9 cellular contexts compared by ENCODE assay signal in the genomic region with DNA sequence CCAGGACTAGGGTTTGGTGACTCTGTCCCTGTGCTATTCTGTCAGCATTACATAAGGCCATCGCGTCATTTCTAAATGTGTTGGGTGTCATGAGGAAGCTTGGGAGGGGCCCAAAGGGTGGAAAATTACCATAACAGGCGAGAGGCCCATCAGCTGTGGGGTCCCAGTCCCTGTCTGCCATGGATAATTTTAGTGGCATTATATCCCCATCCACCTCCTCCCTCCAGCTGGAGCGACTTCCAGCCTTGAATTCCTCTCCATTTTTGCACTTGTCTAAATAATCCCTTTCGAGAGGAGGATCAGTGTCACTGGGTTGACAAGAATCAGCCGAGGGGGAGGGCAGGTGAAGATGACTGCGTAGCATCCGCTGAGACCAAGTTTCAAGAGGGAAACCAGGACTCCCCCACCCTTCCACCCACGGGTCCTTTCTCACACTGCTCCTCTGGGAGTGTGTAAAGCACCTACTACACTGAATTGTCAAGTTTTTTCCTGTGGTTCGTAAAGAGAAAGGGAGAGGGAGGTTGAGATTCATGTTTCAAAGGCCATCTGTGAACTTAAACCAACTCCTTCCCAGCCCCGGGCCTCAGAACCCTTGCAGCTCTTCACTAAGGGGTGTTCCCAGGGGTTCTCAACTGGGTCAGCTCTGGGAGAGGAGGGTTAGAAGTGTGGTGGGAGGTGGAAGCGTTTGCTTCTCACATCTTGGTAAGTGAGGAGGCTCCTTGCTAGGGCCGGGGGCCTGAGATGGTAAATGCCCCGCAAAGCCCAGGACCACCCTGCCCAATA. TPM values are rescaled to one million over a fixed set of nuclear protein-coding genes. Genes with fewer than 3 reads are reported as not detected.
DNase-seq lines count a peak whose midpoint lies in the region; ATAC-seq, FAIRE-seq and TF ChIP-seq lines count a peak whose summit lies in the region.
"Had no signal": no experiment of that assay in that cellular context is flagged by ENCODE, and none has a peak within 500 bp of the region (broad histone marks: within the 10 kb centered on the region; RNA-seq: fewer than 3 reads in every experiment).

No MANE protein-coding gene starts in this region.

- H3K4me1 ChIP-seq in esophagus (ENCODE audit: control insufficient read depth in 2 of 2, insufficient read depth in 2 of 2, low read length in 1 of 2) (peaks cover 2 to 12% of the 10 kb centered on the region in 2 donors), small intestine (ENCODE audit: control insufficient read depth in 2 of 2, insufficient read depth in 1 of 2, low read depth in 1 of 2, low read length in 1 of 2) (no peaks in the 10 kb centered on the region)

- TF ChIP-seq CTCF in GM10266 (IDR thresholded peaks at IDR 0.05; ENCODE audit: control insufficient read depth, insufficient read depth, low read depth, missing control alignments): no peak

- 79 to 85% methylated on average over 14 of the region's 14 CpGs for WGBS in esophagus, 2 donors
- WGBS in small intestine, 3 donors: 74 to 86% (median 77%) methylated on average over 14 of the region's 14 CpGs

- H3K27me3 ChIP-seq in esophagus (ENCODE audit: control insufficient read depth in 1 of 2, insufficient read depth in 2 of 2, low read length in 2 of 2) (no peaks in the 10 kb centered on the region), small intestine (ENCODE audit: control insufficient read depth in 2 of 2, insufficient read depth in 2 of 2, low read length in 2 of 2) (no peaks in the 10 kb centered on the region)

- FAIRE-seq in small intestine (lab: Jason Lieb, UNC): no peak

- ATAC-seq in GM19351 (IDR thresholded peaks at IDR 0.05; ENCODE audit: unreplicated experiment) (peak; percentile 81), HG03045 (IDR thresholded peaks at IDR 0.05; ENCODE audit: unreplicated experiment) (peak; percentile 70)

- DNase-seq in GM10266 (ENCODE audit: extremely low spot score) (peak; percentile 74), SK-N-DZ (ENCODE audit: low spot score) (no peak), small intestine (no peak), SKM-1 treated with dmso at 0.1 percent for 144 hours (lab: John Stamatoyannopoulos, UW; ENCODE audit: unreplicated experiment) (no peak)
- no peak for DNase-seq in NK-92 treated with Interleukin-12 subunit alpha and Interleukin-12 subunit beta, amount 100 ng/mL, for 24 hours (lab: John Stamatoyannopoulos, UW)

- H3K4me3 ChIP-seq in esophagus (ENCODE audit: low read depth in 1 of 2, low read length in 2 of 2) (no peak overlapping the region), small intestine (ENCODE audit: low read depth in 1 of 2, low read length in 2 of 2) (no peak overlapping the region)
- H3K4me3 ChIP-seq: thoracic aorta had no signal

- peak overlapping the region; percentile 15 to 31 for H3K27ac ChIP-seq in esophagus (ENCODE audit: low read depth in 2 of 2, low read length in 1 of 2)
- no peak overlapping the region for H3K27ac ChIP-seq in small intestine (ENCODE audit: low read depth in 1 of 2, low read length in 1 of 2)
- H3K27ac ChIP-seq: thoracic aorta had no signal

- H3K9me3 ChIP-seq in esophagus (ENCODE audit: control insufficient read depth in 2 of 2, insufficient read depth in 1 of 2, low read depth in 1 of 2, low read length in 1 of 2) (no peaks in the 10 kb centered on the region), small intestine (ENCODE audit: control insufficient read depth, low read depth) (no peaks in the 10 kb centered on the region)
- H3K9me3 ChIP-seq: thoracic aorta had no signal

- H3K36me3 ChIP-seq in esophagus (ENCODE audit: control insufficient read depth in 2 of 2, insufficient read depth in 2 of 2, low read length in 1 of 2): no peaks in the 10 kb centered on the region
- H3K36me3 ChIP-seq in small intestine (ENCODE audit: control insufficient read depth in 2 of 2, insufficient read depth in 2 of 2, low read length in 2 of 2): no peaks in the 10 kb centered on the region
- H3K36me3 ChIP-seq: thoracic aorta had no signal

RNA-seq across cellular contexts. Expression of gene VASH2, which starts 29.2 kb away (rescaled TPM):
- under 1 TPM; 0.24 to 0.33 TPM for polyA plus RNA-seq in esophagus
- 10.9 and 11.1 TPM in 2 replicates for polyA plus RNA-seq in SK-N-DZ (2014; cell fraction: cytosol; rRNA removed)
- 21.4 and 28.4 TPM in 2 replicates for polyA plus RNA-seq in SK-N-DZ (2014; cell fraction: nucleus; rRNA removed)
- under 1 TPM in 2 of 3 donors, not detected in 1; 0.27 to 0.30 TPM for polyA plus RNA-seq in small intestine

RNA-seq across cellular contexts. Expression of gene ANGEL2, which starts 36.1 kb away (rescaled TPM):
- polyA plus RNA-seq in esophagus (10 to 100 TPM in 1 of 2 donors, 1 to 10 TPM in 1; 8.2 to 10.7 TPM), small intestine (10 to 100 TPM in 1 of 3 donors, 1 to 10 TPM in 2; 5.7 to 11.1 (median 8.7) TPM)
- polyA plus RNA-seq in SK-N-DZ (2014; cell fraction: cytosol; rRNA removed): 37.4 and 39.8 TPM in 2 replicates
- polyA plus RNA-seq in SK-N-DZ (2014; cell fraction: nucleus; rRNA removed): 49.1 and 67.7 TPM in 2 replicates

Comparison
In these comparisons a context has a peak if more than half of its experiments do, and no peak if none do; other contexts are left out.
1. H3K27ac ChIP-seq: peak in esophagus (2 of 2); none in small intestine (0 of 2).